Comparison of ENCODE assay signal across 7 cellular contexts in genomic region chr18:21600526-21601410, GRCh38. TPM values are rescaled to one million over a fixed set of nuclear protein-coding genes. Genes with fewer than 3 reads are reported as not detected.
A peak's percentile ranks its signal among the peaks of the same experiment; 100 is the strongest.
DNase-seq lines count a peak whose midpoint lies in the region; ATAC-seq, FAIRE-seq and TF ChIP-seq lines count a peak whose summit lies in the region.

TSS of gene ESCO1 (minus strand) at chr18:21600704. CDS start at chr18:21574843, 25,861 bp downstream.

- peak; percentile 57 for TF ChIP-seq CTCF in astrocyte of the cerebellum (IDR thresholded peaks at IDR 0.05; ENCODE audit: low read depth, low read length, missing control alignments)
- peak; percentile 100 for TF ChIP-seq CTCF in hepatocyte (IDR thresholded peaks at IDR 0.05; ENCODE audit: poor library complexity)

- peaks cover 7% of the 10 kb centered on the region for H3K4me1 ChIP-seq in hepatocyte (ENCODE audit: insufficient read depth)

- H2AFZ ChIP-seq in hepatocyte = peak within 1 kb of the TSS; percentile 86

- peak within 1 kb of the TSS; percentile 99 for H3K27ac ChIP-seq in hepatocyte

- peaks cover 40% of the 10 kb centered on the region for H3K79me2 ChIP-seq in hepatocyte

- peaks cover 16% of the 10 kb centered on the region for H4K20me1 ChIP-seq in hepatocyte (ENCODE audit: insufficient read depth, poor library complexity, severe bottlenecking)

- DNase-seq in GM18507 (ENCODE audit: extremely low spot score, insufficient read length, low read depth) = peak; percentile 87
- peak; percentile 91 for DNase-seq in NCI-H2029 (lab: John Stamatoyannopoulos, UW)
- DNase-seq in T-helper 22 cell (ENCODE audit: low read depth) = peak; percentile 92
- DNase-seq in astrocyte of the cerebellum (ENCODE audit: low read depth) = peak; percentile 92
- DNase-seq in hepatocyte (ENCODE audit: low spot score) = peak; percentile 98
- DNase-seq in retina = peak; percentile 97

- H3K27me3 ChIP-seq in hepatocyte = no peaks in the 10 kb centered on the region

- WGBS in hepatocyte (ENCODE audit: low lambda C conversion rate, missing lambda C conversion rate) = 9% methylated on average over 73 of the region's 74 CpGs

- H3K36me3 ChIP-seq in hepatocyte (replicated peaks; ENCODE audit: insufficient read depth, low read depth) = no peaks in the 10 kb centered on the region

- H3K4me3 ChIP-seq in astrocyte of the cerebellum (ENCODE audit: low read depth, low read length) (peak within 1 kb of the TSS; percentile 68), hepatocyte (peak within 1 kb of the TSS; percentile 75)

- in situ Hi-C loops in astrocyte of the cerebellum (cut with HindIII; ENCODE audit: low sequenced_read_pairs) = no loop called here

- FAIRE-seq in GM18507 (lab: Jason Lieb, UNC) = peak; percentile 97

- peak; percentile 82 for ATAC-seq in HG02981 (IDR thresholded peaks at IDR 0.05; ENCODE audit: unreplicated experiment)

- peak within 1 kb of the TSS; percentile 92 for H3K4me2 ChIP-seq in hepatocyte

- H3K9me3 ChIP-seq in hepatocyte (ENCODE audit: low read depth) = no peaks in the 10 kb centered on the region

- H3K9me2 ChIP-seq in hepatocyte (replicated peaks; ENCODE audit: insufficient read depth) = no peaks in the 10 kb centered on the region

RNA-seq across cellular contexts. Expression of gene ESCO1, which starts in this region (rescaled TPM):
- 20.7 and 22.0 TPM in 2 replicates for total RNA-seq in hepatocyte
- polyA plus RNA-seq in hepatocyte = 10.9 and 12.9 TPM in 2 replicates

Comparison
In these comparisons a context has a peak if more than half of its experiments do, and no peak if none do; other contexts are left out.
1. Peak in every context shown above with its lines: DNase-seq, ATAC-seq, H3K4me3 ChIP-seq and H3K27ac ChIP-seq.